25 cellular contexts compared by ENCODE assay signal in genomic region chr16:66001432-66001831, GRCh38.
"Had no signal": no experiment of that assay in that cellular context is flagged by ENCODE, and none has a peak within 500 bp of the region (broad histone marks: within the 10 kb centered on the region; RNA-seq: fewer than 3 reads in every experiment).

No MANE protein-coding gene starts in this region.

- H3K4me3 ChIP-seq: left lung, lower lobe of right lung, ovary, right atrium auricular region, right lobe of liver, smooth muscle cell, stomach, testis, thyroid gland, transverse colon, upper lobe of left lung, vagina had no signal

- DNase-seq: kidney; left colon; left lung; lower lobe of right lung; mammary epithelial cell; mesendoderm; naive B cell; natural killer cell; ovary; right lobe of liver; stimulated activated CD4-positive, alpha-beta T cell treated with anti-CD3 and anti-CD28 coated beads, Interleukin-1b, Interleukin-23, amount 100 ng/mL, for 48 hours; stimulated activated CD4-positive, alpha-beta T cell treated with anti-CD3 and anti-CD28 coated beads, Interleukin-2, amount 100 ng/mL, for 48 hours; stimulated activated naive B cell treated with anti-CD40 and anti-IgM and Interleukin-4, amounts not matched to agents 10 μg/mL and 1 μg/mL and 100 μg/mL, for 72 hours; stimulated activated naive CD8-positive, alpha-beta T cell treated with anti-CD3 and anti-CD28 coated beads, Interleukin-15, Interleukin-2, amounts not matched to agents 100 U/mL and 50 U/mL, for 24 hours; stomach; testis; thyroid gland; transverse colon; upper lobe of left lung had no signal

- H3K4me2 ChIP-seq: smooth muscle cell had no signal

- H3K27ac Mint-ChIP-seq: mesothelial cell of epicardium; naive B cell; natural killer cell; progenitor cell of endocrine pancreas; stimulated activated naive B cell treated with anti-CD40 and anti-IgM and Interleukin-4, amounts not matched to agents 10 μg/mL and 1 μg/mL and 100 μg/mL, for 72 hours had no signal

- H3K9me3 ChIP-seq: left lung, lower lobe of right lung, ovary, right atrium auricular region, right lobe of liver, stomach, testis, thyroid gland, transverse colon, upper lobe of left lung, vagina had no signal

- FAIRE-seq: islet of Langerhans, kidney had no signal

- H3K36me3 Mint-ChIP-seq: mesothelial cell of epicardium; naive B cell; natural killer cell; stimulated activated naive B cell treated with anti-CD40 and anti-IgM and Interleukin-4, amounts not matched to agents 10 μg/mL and 1 μg/mL and 100 μg/mL, for 72 hours had no signal

- ATAC-seq: left colon; left lung; lower lobe of right lung; natural killer cell; right lobe of liver; stimulated activated naive B cell treated with anti-CD40 and anti-IgM and Interleukin-4, amounts not matched to agents 10 μg/mL and 1 μg/mL and 100 μg/mL, for 72 hours; stimulated activated naive CD8-positive, alpha-beta T cell treated with anti-CD3 and anti-CD28 coated beads, Interleukin-15, Interleukin-2, amounts not matched to agents 100 U/mL and 50 U/mL, for 24 hours had no signal

- H3K4me1 ChIP-seq: left lung, lower lobe of right lung, right atrium auricular region, right lobe of liver, testis, thyroid gland, transverse colon, upper lobe of left lung, vagina had no signal

- H3K4me3 Mint-ChIP-seq: mesothelial cell of epicardium; naive B cell; natural killer cell; stimulated activated naive B cell treated with anti-CD40 and anti-IgM and Interleukin-4, amounts not matched to agents 10 μg/mL and 1 μg/mL and 100 μg/mL, for 72 hours had no signal

- H3K27ac ChIP-seq: left lung, lower lobe of right lung, ovary, right atrium auricular region, right lobe of liver, stomach, testis, thyroid gland, transverse colon, upper lobe of left lung, vagina had no signal

- H3K4me1 Mint-ChIP-seq: mesothelial cell of epicardium; naive B cell; natural killer cell; stimulated activated naive B cell treated with anti-CD40 and anti-IgM and Interleukin-4, amounts not matched to agents 10 μg/mL and 1 μg/mL and 100 μg/mL, for 72 hours had no signal

- H3K36me3 ChIP-seq: left lung, lower lobe of right lung, ovary, right atrium auricular region, right lobe of liver, stomach, thyroid gland, transverse colon, upper lobe of left lung, vagina had no signal

- H3K27me3 ChIP-seq: left lung, ovary, right atrium auricular region, right lobe of liver, stomach, testis, thyroid gland, transverse colon, upper lobe of left lung, vagina had no signal

- H3K9me3 Mint-ChIP-seq: natural killer cell had no signal
